Comparison of ENCODE assay signal across 18 cellular contexts in genomic region chr7:73839743-73840714, GRCh38. TPM values are rescaled to one million over a fixed set of nuclear protein-coding genes. Genes with fewer than 3 reads are reported as not detected.
DNase-seq lines count a peak whose midpoint lies in the region; ATAC-seq and TF ChIP-seq lines count a peak whose summit lies in the region.
"Had no signal": no experiment of that assay in that cellular context is flagged by ENCODE, and none has a peak within 500 bp of the region (broad histone marks: within the 10 kb centered on the region; RNA-seq: fewer than 3 reads in every experiment).

No MANE protein-coding gene starts in this region.

- H3K27ac ChIP-seq in HCT116 (ENCODE audit: low read depth, low read length) (peak overlapping the region; percentile 90), mammary epithelial cell (ENCODE audit: insufficient read depth, low read depth, low read length) (no peak overlapping the region)
- H3K27ac ChIP-seq: KMS-11, Peyer's patch had no signal

- in situ Hi-C loops in mammary epithelial cell (cut with MboI; ENCODE audit: low sequenced_read_pairs in 2 of 2) = no loop called here

- 95% methylated on average over 9 of the region's 22 CpGs for WGBS in mammary epithelial cell (ENCODE audit: low coverage, missing lambda C conversion rate)

- H3K4me3 Mint-ChIP-seq in neural crest cell (peak overlapping the region; percentile 66), CD14-positive monocyte (peak overlapping the region in 1 of 2 donors; percentile 24)
- H3K4me3 Mint-ChIP-seq: activated naive CD8-positive, alpha-beta T cell treated with anti-CD3 and anti-CD28 coated beads, Interleukin-2, amount 50 U/mL, for 24 hours had no signal

- TF ChIP-seq CTCF in HCT116 (IDR thresholded peaks at IDR 0.05 in 2 of 3, conservative IDR thresholded peaks at IDR 0.05 in 1 of 3; ENCODE audit: borderline replicate concordance in 1 of 3, insufficient read depth in 1 of 3, low read depth in 2 of 3, low read length in 2 of 3) = peak in 2 of 3 experiments; percentile 43 to 55; a peak in 4 of 6 replicates
- peak; percentile 8 to 16 for TF ChIP-seq CTCF in mammary epithelial cell (conservative IDR thresholded peaks at IDR 0.05 in 1 of 2, IDR thresholded peaks at IDR 0.05 in 1 of 2; ENCODE audit: extremely low read depth in 1 of 2, insufficient read depth in 1 of 2, low read depth in 1 of 2, low read length in 2 of 2)
- peak; percentile 38 for TF ChIP-seq CTCF in neural crest cell (conservative IDR thresholded peaks at IDR 0.05)
- no peak for TF ChIP-seq CTCF in CD14-positive monocyte (IDR thresholded peaks at IDR 0.05)

- H3K79me2 ChIP-seq in HCT116 (ENCODE audit: insufficient read depth, low read length) (peaks cover 9% of the 10 kb centered on the region; the same call in 1 of the 2 replicates), mammary epithelial cell (ENCODE audit: insufficient read depth, low read length) (peaks cover 7% of the 10 kb centered on the region)

- peak; percentile 18; the same call in 1 of the 2 replicates for ATAC-seq in HCT116
- ATAC-seq: activated naive CD8-positive, alpha-beta T cell treated with anti-CD3 and anti-CD28 coated beads, Interleukin-2, amount 50 U/mL, for 24 hours; left cardiac atrium had no signal

- no peak overlapping the region for H3K4me3 ChIP-seq in HCT116 (replicated peaks in 1 of 2; ENCODE audit: low read depth in 1 of 2, low read length in 2 of 2)
- H3K4me3 ChIP-seq in mammary epithelial cell (replicated peaks in 1 of 3; ENCODE audit: insufficient read depth in 1 of 3, low read depth in 2 of 3, low read length in 3 of 3) = no peak overlapping the region
- H3K4me3 ChIP-seq: Peyer's patch had no signal

- H2AFZ ChIP-seq in HCT116 (ENCODE audit: low read depth, low read length, poor library complexity, severe bottlenecking) = no peak overlapping the region
- H2AFZ ChIP-seq in mammary epithelial cell (ENCODE audit: low read depth, low read length) = no peak overlapping the region

- CTCF ChIA-PET in HCT116 (lab: Charles Lee) (no interaction called here), mammary epithelial cell (lab: Charles Lee; ENCODE audit: low non-redundant PET) (no interaction called here)

- no peaks in the 10 kb centered on the region for H3K9me2 ChIP-seq in HCT116 (ENCODE audit: insufficient read depth)

- H3K9me3 Mint-ChIP-seq in neural crest cell (no peaks in the 10 kb centered on the region), CD14-positive monocyte (no peaks in the 10 kb centered on the region)
- H3K9me3 Mint-ChIP-seq: activated naive CD8-positive, alpha-beta T cell treated with anti-CD3 and anti-CD28 coated beads, Interleukin-2, amount 50 U/mL, for 24 hours; CD8-positive, alpha-beta memory T cell had no signal

- no TSS peak for BruUV-seq in HCT116 (replicated peaks; lab: Mats Ljungman, UMichigan)
- BruUV-seq in mammary epithelial cell (replicated peaks; lab: Mats Ljungman, UMichigan) = no TSS peak

- H3K36me3 ChIP-seq in HCT116 (ENCODE audit: control insufficient read depth in 1 of 2, insufficient read depth in 2 of 2, low read length in 2 of 2) = no peaks in the 10 kb centered on the region; a peak in 1 of 4 replicates
- H3K36me3 ChIP-seq in mammary epithelial cell (ENCODE audit: insufficient read depth, low read length) = no peaks in the 10 kb centered on the region
- H3K36me3 ChIP-seq: Peyer's patch had no signal

- H4K20me1 ChIP-seq in HCT116 (ENCODE audit: insufficient read depth) = no peaks in the 10 kb centered on the region
- H4K20me1 ChIP-seq in mammary epithelial cell (ENCODE audit: insufficient read depth, low read length) = no peaks in the 10 kb centered on the region

- intact Hi-C loops in HCT116 (cut with micrococcal nuclease) (no loop called here), mammary epithelial cell (cut with micrococcal nuclease) (loop anchor here (2.0 kb wide), 1 partner anchor 15 kb away; no protein-coding TSS in a partner anchor), CD14-positive monocyte (cut with micrococcal nuclease) (no loop called here)

- H3K4me2 ChIP-seq in HCT116 (ENCODE audit: low read length) = peak overlapping the region; percentile 96; the same call in 1 of the 2 replicates
- no peak overlapping the region for H3K4me2 ChIP-seq in mammary epithelial cell (ENCODE audit: insufficient read depth, low read depth, low read length)
- H3K4me2 ChIP-seq: KMS-11 had no signal

- dilution Hi-C loops in mammary epithelial cell (cut with HindIII; ENCODE audit: low sequenced_read_pairs) = no loop called here

- peaks cover 5% of the 10 kb centered on the region for H3K4me1 Mint-ChIP-seq in neural crest cell
- H3K4me1 Mint-ChIP-seq in CD14-positive monocyte = peaks cover 21% of the 10 kb centered on the region

- no peak for TF ChIP-seq RAD21 in HCT116 (IDR thresholded peaks at IDR 0.05; ENCODE audit: low read depth)

- H3K4me1 ChIP-seq in HCT116 (ENCODE audit: control insufficient read depth in 1 of 2, insufficient read depth in 2 of 2, low read length in 2 of 2) = peaks cover 33 to 57% of the 10 kb centered on the region in 2 experiments
- H3K4me1 ChIP-seq in mammary epithelial cell (ENCODE audit: insufficient read depth, low read length) = peaks cover 40% of the 10 kb centered on the region

- H3K27me3 ChIP-seq in HCT116 (ENCODE audit: insufficient read depth, low read length) (no peaks in the 10 kb centered on the region), mammary epithelial cell (ENCODE audit: insufficient read depth, low read length) (no peaks in the 10 kb centered on the region)
- H3K27me3 ChIP-seq: Peyer's patch had no signal

- DNase-seq in ELF-1 (ENCODE audit: low read depth, low spot score) (peak; percentile 58), HCT116 (ENCODE audit: low read depth, low spot score) (no peak), mammary epithelial cell (no peak), neural crest cell (ENCODE audit: low read depth, low spot score) (no peak), amniotic stem cell (lab: John Stamatoyannopoulos, UW) (no peak), CD14-positive monocyte (ENCODE audit: low spot score) (no peak), A172 (ENCODE audit: low spot score) (no peak)
- DNase-seq: activated naive CD8-positive, alpha-beta T cell treated with anti-CD3 and anti-CD28 coated beads, Interleukin-2, amount 50 U/mL, for 24 hours; activated T-cell treated with anti-CD3 and anti-CD28 coated beads for 4 hours; CD8-positive, alpha-beta memory T cell; left cardiac atrium; NCI-H1694; NCI-H526; Peyer's patch; retina; stimulated activated CD4-positive, alpha-beta T cell treated with anti-CD3 and anti-CD28 coated beads, Interleukin-1b, Interleukin-23, amount 100 ng/mL, for 48 hours; T-helper 2 cell had no signal

- H3K27me3 Mint-ChIP-seq in neural crest cell (ENCODE audit: low read depth) (no peaks in the 10 kb centered on the region), CD14-positive monocyte (ENCODE audit: low read depth in 3 of 3) (peaks cover 10 to 15% (median 14%) of the 10 kb centered on the region in 3 donors)
- H3K27me3 Mint-ChIP-seq: activated naive CD8-positive, alpha-beta T cell treated with anti-CD3 and anti-CD28 coated beads, Interleukin-2, amount 50 U/mL, for 24 hours had no signal

- no peak for TF ChIP-seq POLR2A in HCT116 (IDR thresholded peaks at IDR 0.05; ENCODE audit: borderline replicate concordance, extremely low read depth, insufficient read depth, insufficient read length)

- H3K9me3 ChIP-seq in HCT116 (ENCODE audit: control insufficient read depth in 1 of 2, insufficient read depth in 1 of 2, low read depth in 1 of 2, low read length in 2 of 2) = no peaks in the 10 kb centered on the region
- no peaks in the 10 kb centered on the region for H3K9me3 ChIP-seq in mammary epithelial cell (replicated peaks; ENCODE audit: insufficient read depth, low read length)
- H3K9me3 ChIP-seq: Peyer's patch had no signal

- H3K9ac ChIP-seq in HCT116 (ENCODE audit: low read length) = no peak overlapping the region
- no peak overlapping the region for H3K9ac ChIP-seq in mammary epithelial cell (ENCODE audit: insufficient read depth, low read length)
- H3K9ac ChIP-seq: KMS-11 had no signal

- POLR2A ChIA-PET in HCT116 (lab: Charles Lee) = interaction anchor here (3.5 to 4.4 kb wide), 2 partner anchors 11 to 13 kb away, joined by 21 to 50 read pairs; no protein-coding TSS in a partner anchor

- no peaks in the 10 kb centered on the region for H3K36me3 Mint-ChIP-seq in neural crest cell (ENCODE audit: low read depth)
- H3K36me3 Mint-ChIP-seq in CD14-positive monocyte = no peaks in the 10 kb centered on the region
- H3K36me3 Mint-ChIP-seq: CD8-positive, alpha-beta memory T cell had no signal

- RAD21 ChIA-PET in HCT116 (lab: Charles Lee; ENCODE audit: low non-redundant PET in 1 of 2, low total read pairs in 2 of 2, uncharacterized antibody in 2 of 2, unreplicated experiment in 2 of 2) = interaction anchor here in 1 of 2 experiments (0.7 kb wide), 1 partner anchor 186 kb away, joined by 3 read pairs; no protein-coding TSS in a partner anchor

- H3K27ac Mint-ChIP-seq in neural crest cell (ENCODE audit: unreplicated experiment) (no peak overlapping the region), CD14-positive monocyte (no peak overlapping the region)
- H3K27ac Mint-ChIP-seq: activated naive CD8-positive, alpha-beta T cell treated with anti-CD3 and anti-CD28 coated beads, Interleukin-2, amount 50 U/mL, for 24 hours had no signal

TF ChIP-seq in HCT116, 20 proteins besides CTCF, POLR2A, EP300 and RAD21 (continues in another document):
- TF ChIP-seq ZNF274 (IDR thresholded peaks at IDR 0.05; ENCODE audit: low read depth, low read length) (no peak), SP1 (IDR thresholded peaks at IDR 0.05; ENCODE audit: low read depth) (no peak)
- TF ChIP-seq, protein P1, sequence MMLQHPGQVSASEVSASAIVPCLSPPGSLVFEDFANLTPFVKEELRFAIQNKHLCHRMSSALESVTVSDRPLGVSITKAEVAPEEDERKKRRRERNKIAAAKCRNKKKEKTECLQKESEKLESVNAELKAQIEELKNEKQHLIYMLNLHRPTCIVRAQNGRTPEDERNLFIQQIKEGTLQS (IDR thresholded peaks at IDR 0.05) = no peak

RNA-seq across cellular contexts. Expression of gene METTL27, which starts 2.3 kb away (rescaled TPM):
- 30.4 TPM for total RNA-seq in HCT116 (2021; ENCODE audit: unreplicated experiment)
- 36.9 and 40.2 TPM in 2 replicates for polyA plus RNA-seq in HCT116 (2012)
- total RNA-seq in mammary epithelial cell = 1 to 10 TPM; 8.5 to 9.1 TPM
- polyA plus RNA-seq in mammary epithelial cell = 11.0 TPM
- 3.6 TPM for polyA minus RNA-seq in mammary epithelial cell
- 1.7 and 2.3 TPM in 2 replicates for total RNA-seq in neural crest cell
- polyA plus RNA-seq in CD14-positive monocyte = 1 to 10 TPM; 1.2 to 2.1 TPM
- total RNA-seq in A172 (2014; rRNA removed; shearing (Covaris generic)) = 2.3 and 3.1 TPM in 2 replicates
- total RNA-seq: CD8-positive, alpha-beta memory T cell had no signal
- polyA plus RNA-seq: CD8-positive, alpha-beta memory T cell had no signal

RNA-seq across cellular contexts. Expression of gene CLDN4, which starts 9.2 kb away (rescaled TPM):
- total RNA-seq in HCT116 (2021; ENCODE audit: unreplicated experiment) (234 TPM), mammary epithelial cell (10 to 100 TPM in 1 of 2 donors, 1 to 10 TPM in 1; 6.2 to 11.7 TPM), neural crest cell (0.34 and 0.47 TPM in 2 replicates)
- polyA plus RNA-seq in HCT116 (2012) = 401 and 646 TPM in 2 replicates
- polyA plus RNA-seq in mammary epithelial cell (18.7 TPM), CD14-positive monocyte (not detected)
- polyA minus RNA-seq in mammary epithelial cell = 6.8 TPM
- total RNA-seq in A172 (2014; rRNA removed; shearing (Covaris generic)) = 31.4 and 35.4 TPM in 2 replicates
- polyA plus RNA-seq: CD8-positive, alpha-beta memory T cell had no signal

RNA-seq across cellular contexts. Expression of gene TMEM270, which starts 20.9 kb away (rescaled TPM):
- total RNA-seq in HCT116 (2021; ENCODE audit: unreplicated experiment) (1.1 TPM), mammary epithelial cell (not detected), neural crest cell (not detected in 2 replicates)
- 0.81 and 0.85 TPM in 2 replicates for polyA plus RNA-seq in HCT116 (2012)
- polyA plus RNA-seq in mammary epithelial cell (not detected), CD14-positive monocyte (not detected)
- not detected for polyA minus RNA-seq in mammary epithelial cell
- total RNA-seq in A172 (2014; rRNA removed; shearing (Covaris generic)) = 0.52 and 1.7 TPM in 2 replicates
- total RNA-seq: CD8-positive, alpha-beta memory T cell; left cardiac atrium; Peyer's patch had no signal
- polyA plus RNA-seq: CD8-positive, alpha-beta memory T cell had no signal
